18 cellular contexts compared by ENCODE assay signal in genomic region chr7:100342761-100343160, GRCh38. TPM values are rescaled to one million over a fixed set of nuclear protein-coding genes. Genes with fewer than 3 reads are reported as not detected.
DNase-seq lines count a peak whose midpoint lies in the region; ATAC-seq and TF ChIP-seq lines count a peak whose summit lies in the region.
"Had no signal": no experiment of that assay in that cellular context is flagged by ENCODE, and none has a peak within 500 bp of the region (broad histone marks: within the 10 kb centered on the region; RNA-seq: fewer than 3 reads in every experiment).

No MANE protein-coding gene starts in this region.

- H3K36me3 ChIP-seq in gastroesophageal sphincter = peaks cover 0 to 78% of the 10 kb centered on the region in 2 donors

- H3K27ac Mint-ChIP-seq in activated T-cell treated with anti-CD3 and anti-CD28 coated beads, Interleukin-2, amount 50 U/mL, for 24 hours = peak overlapping the region; percentile 31
- H3K27ac Mint-ChIP-seq in T-helper 17 cell = peak overlapping the region; percentile 98

- intact Hi-C loops in sciatic nerve (cut with DNase I) = no loop called here

- H3K27ac ChIP-seq in gastroesophageal sphincter = peak overlapping the region in 1 of 4 donors; percentile 48
- H3K27ac ChIP-seq: A549, KMS-11, prostate gland, WERI-Rb-1 had no signal

- H3K9me3 Mint-ChIP-seq in activated T-cell treated with anti-CD3 and anti-CD28 coated beads, Interleukin-2, amount 50 U/mL, for 24 hours = no peaks in the 10 kb centered on the region
- H3K9me3 Mint-ChIP-seq: activated naive CD8-positive, alpha-beta T cell treated with anti-CD3 and anti-CD28 coated beads, Interleukin-2, amount 10 ng/mL, durations not matched to agents 7 days and 5 days had no signal

- peaks cover 0 to 34% (median 0%) of the 10 kb centered on the region in 3 donors for H3K4me1 ChIP-seq in gastroesophageal sphincter

- H3K9me3 ChIP-seq in T-helper 17 cell (ENCODE audit: control insufficient read depth, low read length, poor library complexity, severe bottlenecking) (no peaks in the 10 kb centered on the region), gastroesophageal sphincter (no peaks in the 10 kb centered on the region)
- H3K9me3 ChIP-seq: A549, prostate gland, stomach had no signal

- WGBS in gastroesophageal sphincter (ENCODE audit: low coverage in 1 of 2), 2 donors = 17 to 38% methylated on average over 1 to 5 of the region's 6 CpGs

- DNase-seq in activated T-cell treated with anti-CD3 and anti-CD28 coated beads, Interleukin-2, amount 50 U/mL, for 24 hours = no peak
- no peak for DNase-seq in activated T-cell treated with anti-CD3 and anti-CD28 coated beads, Interleukin-2, amount 50 U/mL, for 1 hour
- no peak for DNase-seq in T-helper 17 cell
- DNase-seq in sciatic nerve (ENCODE audit: low spot score) = no peak
- no peak for DNase-seq in NCI-H1436 treated with DMSO at 0.1 percent for 48 hours (lab: John Stamatoyannopoulos, UW)
- DNase-seq in AG20443 (ENCODE audit: low spot score) = no peak
- DNase-seq: activated naive CD8-positive, alpha-beta T cell treated with anti-CD3 and anti-CD28 coated beads, Interleukin-2, amount 10 ng/mL, durations not matched to agents 7 days and 5 days; stomach; T-helper 1 cell; WERI-Rb-1 had no signal

- H3K27me3 Mint-ChIP-seq in activated T-cell treated with anti-CD3 and anti-CD28 coated beads, Interleukin-2, amount 50 U/mL, for 24 hours = no peaks in the 10 kb centered on the region
- H3K27me3 Mint-ChIP-seq in T-helper 17 cell = no peaks in the 10 kb centered on the region
- H3K27me3 Mint-ChIP-seq: activated naive CD8-positive, alpha-beta T cell treated with anti-CD3 and anti-CD28 coated beads, Interleukin-2, amount 10 ng/mL, durations not matched to agents 7 days and 5 days had no signal

- TF ChIP-seq EP300 in gastroesophageal sphincter (IDR thresholded peaks at IDR 0.05) = no peak

- no peak for ATAC-seq in T-helper 17 cell
- ATAC-seq in gastroesophageal sphincter = peak; percentile 42
- ATAC-seq in sciatic nerve = peak; percentile 18
- ATAC-seq in GM18520 (IDR thresholded peaks at IDR 0.05; ENCODE audit: unreplicated experiment) = no peak
- ATAC-seq: A549 had no signal

- no peak for TF ChIP-seq CTCF in gastroesophageal sphincter (IDR thresholded peaks at IDR 0.05)

- no peak for TF ChIP-seq POLR2A in gastroesophageal sphincter (IDR thresholded peaks at IDR 0.05)

- peaks cover 61% of the 10 kb centered on the region for H3K4me1 Mint-ChIP-seq in activated T-cell treated with anti-CD3 and anti-CD28 coated beads, Interleukin-2, amount 50 U/mL, for 24 hours (ENCODE audit: low read depth)
- peaks cover 14% of the 10 kb centered on the region for H3K4me1 Mint-ChIP-seq in T-helper 17 cell

- H3K27me3 ChIP-seq in gastroesophageal sphincter = no peaks in the 10 kb centered on the region
- H3K27me3 ChIP-seq: cardiac muscle cell, stomach had no signal

- no peak overlapping the region for H3K4me3 Mint-ChIP-seq in activated T-cell treated with anti-CD3 and anti-CD28 coated beads, Interleukin-2, amount 50 U/mL, for 24 hours
- H3K4me3 Mint-ChIP-seq in T-helper 17 cell = no peak overlapping the region
- H3K4me3 Mint-ChIP-seq: activated naive CD8-positive, alpha-beta T cell treated with anti-CD3 and anti-CD28 coated beads, Interleukin-2, amount 10 ng/mL, durations not matched to agents 7 days and 5 days had no signal

- no peak overlapping the region for H3K4me3 ChIP-seq in gastroesophageal sphincter
- H3K4me3 ChIP-seq: A549, cardiac muscle cell, prostate gland, stomach had no signal

- peaks cover 83% of the 10 kb centered on the region for H3K36me3 Mint-ChIP-seq in activated T-cell treated with anti-CD3 and anti-CD28 coated beads, Interleukin-2, amount 50 U/mL, for 24 hours (ENCODE audit: low read depth)
- H3K36me3 Mint-ChIP-seq in T-helper 17 cell (ENCODE audit: low read depth) = no peaks in the 10 kb centered on the region

RNA-seq across cellular contexts. Expression of gene PILRB, which starts 15.2 kb away (rescaled TPM):
- total RNA-seq in T-helper 17 cell = 10 to 100 TPM; 71.6 to 97.2 TPM
- 10 to 100 TPM; 11.8 to 61.8 (median 24.2) TPM for total RNA-seq in gastroesophageal sphincter
- total RNA-seq in sciatic nerve = 46.3 TPM

RNA-seq across cellular contexts. Expression of gene PILRA, which starts 30.5 kb away (rescaled TPM):
- total RNA-seq in T-helper 17 cell (10 to 100 TPM in 1 of 2 donors, 1 to 10 TPM in 1; 3.1 to 14.5 TPM), gastroesophageal sphincter (10 to 100 TPM in 1 of 4 donors, 1 to 10 TPM in 3; 2.5 to 10.7 (median 4.7) TPM), sciatic nerve (14.6 TPM)

RNA-seq across cellular contexts. Expression of gene SPDYE3, which starts 35.3 kb away (rescaled TPM):
- total RNA-seq in T-helper 17 cell (not detected), gastroesophageal sphincter (not detected), sciatic nerve (not detected)
- total RNA-seq: activated naive CD8-positive, alpha-beta T cell treated with anti-CD3 and anti-CD28 coated beads, Interleukin-2, amount 10 ng/mL, durations not matched to agents 7 days and 5 days; cardiac muscle cell; liver; stomach; ureter had no signal

Comparison
In these comparisons a context has a peak if more than half of its experiments do, and no peak if none do; other contexts are left out.
1. ATAC-seq: peak in gastroesophageal sphincter (single experiment) and sciatic nerve (single experiment); none in T-helper 17 cell (single experiment) and GM18520 (single experiment).